19 cellular contexts compared by ENCODE assay signal in genomic region chr17:74530751-74531150, GRCh38. TPM values are rescaled to one million over a fixed set of nuclear protein-coding genes. Genes with fewer than 3 reads are reported as not detected.
"Had no signal": no experiment of that assay in that cellular context is flagged by ENCODE, and none has a peak within 500 bp of the region (broad histone marks: within the 10 kb centered on the region; RNA-seq: fewer than 3 reads in every experiment).

No MANE protein-coding gene starts in this region.

- H3K4me3 ChIP-seq: cardiac muscle cell, pancreas, SJCRH30, thoracic aorta, upper lobe of right lung had no signal

- H3K27ac ChIP-seq: cardiac muscle cell, pancreas, SJCRH30, thoracic aorta had no signal

- ATAC-seq: left lobe of liver had no signal

- H3K4me1 ChIP-seq: pancreas, SJCRH30, upper lobe of right lung had no signal

- H3K9me3 Mint-ChIP-seq: activated CD4-positive, alpha-beta T cell treated with anti-CD3 and anti-CD28 coated beads, Interleukin-2, amount 10 ng/mL, durations not matched to agents 24 days and 14 days; activated naive CD4-positive, alpha-beta T cell treated with anti-CD3 and anti-CD28 coated beads, Interleukin-2, amount 50 U/mL, for 24 hours; naive B cell had no signal

- H3K36me3 ChIP-seq: cardiac muscle cell, pancreas, SJCRH30, thoracic aorta, upper lobe of right lung had no signal

- DNase-seq: activated CD4-positive, alpha-beta T cell treated with anti-CD3 and anti-CD28 coated beads, Interleukin-2, amount 10 ng/mL, durations not matched to agents 24 days and 14 days; activated gamma-delta T cell; foreskin melanocyte; glutamatergic neuron; hippocampal formation; naive B cell; SJCRH30; T1000; upper lobe of right lung had no signal

- H3K4me3 Mint-ChIP-seq: activated CD4-positive, alpha-beta T cell treated with anti-CD3 and anti-CD28 coated beads, Interleukin-2, amount 10 ng/mL, durations not matched to agents 24 days and 14 days; activated naive CD4-positive, alpha-beta T cell treated with anti-CD3 and anti-CD28 coated beads, Interleukin-2, amount 50 U/mL, for 24 hours had no signal

- H3K36me3 Mint-ChIP-seq: activated naive CD4-positive, alpha-beta T cell treated with anti-CD3 and anti-CD28 coated beads, Interleukin-2, amount 50 U/mL, for 24 hours; naive B cell had no signal

- H3K9me3 ChIP-seq: pancreas, thoracic aorta, upper lobe of right lung had no signal

- H3K27ac Mint-ChIP-seq: activated CD4-positive, alpha-beta T cell treated with anti-CD3 and anti-CD28 coated beads, Interleukin-2, amount 10 ng/mL, durations not matched to agents 24 days and 14 days; activated naive CD4-positive, alpha-beta T cell treated with anti-CD3 and anti-CD28 coated beads, Interleukin-2, amount 50 U/mL, for 24 hours had no signal

RNA-seq across cellular contexts. Expression of gene CD300LB, which starts 0.5 kb away (rescaled TPM):
- total RNA-seq: activated CD4-positive, alpha-beta T cell treated with anti-CD3 and anti-CD28 coated beads, Interleukin-2, amount 10 ng/mL, durations not matched to agents 24 days and 14 days; activated CD8-positive, alpha-beta memory T cell treated with anti-CD3 and anti-CD28 coated beads for 36 hours; cardiac muscle cell; epithelial cell of proximal tubule; lung microvascular endothelial cell; SJCRH30; T-helper 1 cell treated with Interleukin-12 subunit alpha and Interleukin-12 subunit beta and Interleukin-4 antibody, amounts not matched to agents 30 ng/mL and 1 ng/mL, for 36 hours had no signal
- polyA plus RNA-seq: cardiac muscle cell, keratinocyte had no signal

RNA-seq across cellular contexts. Expression of gene CD300C, which starts 15.2 kb away (rescaled TPM):
- total RNA-seq: activated CD8-positive, alpha-beta memory T cell treated with anti-CD3 and anti-CD28 coated beads for 36 hours; lung microvascular endothelial cell; SJCRH30 had no signal
- polyA plus RNA-seq: keratinocyte had no signal

RNA-seq across cellular contexts. Expression of gene CD300H, which starts 36.6 kb away (rescaled TPM):
- total RNA-seq: activated CD4-positive, alpha-beta T cell treated with anti-CD3 and anti-CD28 coated beads, Interleukin-2, amount 10 ng/mL, durations not matched to agents 24 days and 14 days; activated CD8-positive, alpha-beta memory T cell treated with anti-CD3 and anti-CD28 coated beads for 36 hours; cardiac muscle cell; epithelial cell of proximal tubule; left lobe of liver; lung microvascular endothelial cell; pancreas; SJCRH30; T-helper 1 cell treated with Interleukin-12 subunit alpha and Interleukin-12 subunit beta and Interleukin-4 antibody, amounts not matched to agents 30 ng/mL and 1 ng/mL, for 36 hours; thoracic aorta; upper lobe of right lung had no signal
- polyA plus RNA-seq: cardiac muscle cell, keratinocyte, pancreas had no signal
